16 cellular contexts compared by ENCODE assay signal in the genomic region with DNA sequence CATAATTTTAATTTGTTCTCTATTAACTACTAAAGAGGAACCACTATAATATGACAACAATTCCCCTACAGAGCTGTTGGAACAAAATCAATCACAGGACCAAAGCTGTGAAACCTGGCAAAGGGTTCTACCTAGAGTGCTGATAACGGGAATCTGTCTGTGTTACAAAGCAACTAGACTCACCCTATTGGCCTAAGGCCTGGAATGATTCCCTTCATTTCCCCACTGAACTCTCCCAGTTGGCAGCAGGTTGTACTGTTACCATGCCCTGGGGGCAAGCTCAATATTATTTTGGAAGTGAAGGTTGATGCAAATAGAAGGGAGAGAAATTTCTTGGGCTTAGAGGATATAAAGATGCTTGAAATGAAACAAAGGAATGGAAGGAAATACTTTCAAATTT.
DNase-seq lines count a peak whose midpoint lies in the region; ATAC-seq and TF ChIP-seq lines count a peak whose summit lies in the region.
"Had no signal": no experiment of that assay in that cellular context is flagged by ENCODE, and none has a peak within 500 bp of the region (broad histone marks: within the 10 kb centered on the region; RNA-seq: fewer than 3 reads in every experiment).

No MANE protein-coding gene starts in this region.

- H3K9me3 ChIP-seq in left ventricle myocardium inferior (replicated peaks) (no peaks in the 10 kb centered on the region), spleen (no peaks in the 10 kb centered on the region)

- peaks cover 35% of the 10 kb centered on the region for H3K4me1 ChIP-seq in left ventricle myocardium inferior
- H3K4me1 ChIP-seq in spleen: peaks cover 0 to 12% (median 4%) of the 10 kb centered on the region in 6 donors
- H3K4me1 ChIP-seq: parathyroid adenoma had no signal

- ATAC-seq in GM19452 (IDR thresholded peaks at IDR 0.05; ENCODE audit: unreplicated experiment): no peak
- ATAC-seq: T-cell had no signal

- H3K36me3 ChIP-seq in left ventricle myocardium inferior (no peaks in the 10 kb centered on the region), spleen (no peaks in the 10 kb centered on the region)

- H3K4me3 ChIP-seq in left ventricle myocardium inferior: no peak overlapping the region
- no peak overlapping the region for H3K4me3 ChIP-seq in spleen
- H3K4me3 ChIP-seq: cardiac muscle cell had no signal

- 47 to 84% (median 56%) methylated on average over 1 of the region's 1 CpG for WGBS in spleen, 5 donors

- H3K27ac ChIP-seq in left ventricle myocardium inferior (replicated peaks): peak overlapping the region; percentile 47
- peak overlapping the region; percentile 9 to 71 (median 42) for H3K27ac ChIP-seq in spleen
- H3K27ac ChIP-seq: 22Rv1 had no signal

- DNase-seq in DMS79 (lab: John Stamatoyannopoulos, UW): peak; percentile 0
- no peak for DNase-seq in DMS79 treated with DMSO at 0.1 percent for 48 hours (lab: John Stamatoyannopoulos, UW)
- peak; percentile 42 for DNase-seq in astrocyte of the hippocampus (ENCODE audit: low read depth, low spot score)
- DNase-seq in left ventricle myocardium inferior: no peak
- no peak for DNase-seq in spleen
- no peak for DNase-seq in NCI-H2196 (lab: John Stamatoyannopoulos, UW; ENCODE audit: unreplicated experiment)
- no peak for DNase-seq in DMS153 (lab: John Stamatoyannopoulos, UW)
- DNase-seq: activated naive CD4-positive, alpha-beta T cell treated with anti-CD3 and anti-CD28 coated beads for 36 hours; islet precursor cell; KG1; NCI-H146; T-cell had no signal

- no peak for TF ChIP-seq CTCF in left ventricle myocardium inferior (IDR thresholded peaks at IDR 0.05; ENCODE audit: borderline replicate concordance)
- TF ChIP-seq CTCF in spleen (IDR thresholded peaks at IDR 0.05 in 8 of 11, conservative IDR thresholded peaks at IDR 0.05 in 3 of 11): no peak

- no peak for TF ChIP-seq POLR2A in spleen (IDR thresholded peaks at IDR 0.05)

- intact Hi-C loops in left ventricle myocardium inferior (cut with micrococcal nuclease) (no loop called here), spleen (cut with DNase I; ENCODE audit: low total_unique reads) (no loop called here)

- H3K27me3 ChIP-seq in left ventricle myocardium inferior (ENCODE audit: low read depth): no peaks in the 10 kb centered on the region
- H3K27me3 ChIP-seq in spleen (replicated peaks in 1 of 7): no peaks in the 10 kb centered on the region
- H3K27me3 ChIP-seq: cardiac muscle cell had no signal

Comparison
In these comparisons a context has a peak if more than half of its experiments do, and no peak if none do; other contexts are left out.
1. DNase-seq: peak in DMS79 (single experiment) and astrocyte of the hippocampus (single experiment); none in DMS79 treated with DMSO at 0.1 percent for 48 hours (single experiment), left ventricle myocardium inferior (single experiment), spleen (single experiment), NCI-H2196 (single experiment) and DMS153 (single experiment).